ENCODE assay signal across 10 cellular contexts in the genomic region with DNA sequence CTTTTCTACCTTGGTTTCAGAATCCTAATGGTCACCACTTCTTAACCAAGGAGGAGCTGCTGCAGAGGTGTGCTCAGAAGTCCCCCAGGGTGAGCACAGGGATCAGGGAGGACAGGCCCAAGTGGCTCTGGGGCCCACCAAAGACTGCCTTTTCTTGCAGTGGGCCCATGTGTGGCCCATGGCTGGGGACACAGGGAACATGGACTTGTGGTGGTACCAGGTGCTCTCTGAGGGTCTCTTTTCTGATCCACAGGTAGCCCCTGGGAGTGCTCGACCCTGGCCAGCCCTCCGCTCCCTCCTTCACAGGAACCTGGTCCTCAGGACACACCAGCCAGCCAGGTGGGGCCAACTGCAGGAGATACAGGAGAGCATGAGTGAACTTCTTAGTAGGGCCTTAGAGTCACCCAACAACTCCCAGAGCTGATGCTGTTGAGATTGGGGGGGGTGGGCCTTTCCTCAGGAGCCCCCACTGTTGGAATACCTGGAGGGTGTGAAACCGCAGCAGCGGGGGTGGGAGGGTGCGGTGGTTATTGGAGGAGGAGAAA. TPM values are rescaled to one million over a fixed set of nuclear protein-coding genes. Genes with fewer than 3 reads are reported as not detected.
DNase-seq lines count a peak whose midpoint lies in the region; ATAC-seq and TF ChIP-seq lines count a peak whose summit lies in the region.
"Had no signal": no experiment of that assay in that cellular context is flagged by ENCODE, and none has a peak within 500 bp of the region (broad histone marks: within the 10 kb centered on the region; RNA-seq: fewer than 3 reads in every experiment).

No MANE protein-coding gene starts in this region.

- H3K27ac ChIP-seq in spleen, result peak overlapping the region in 4 of 8 donors; percentile 20 to 99 (median 96)

- H3K36me3 ChIP-seq in spleen, result peaks cover 5 to 58% (median 55%) of the 10 kb centered on the region in 6 donors

- intact Hi-C loops in spleen (cut with DNase I; ENCODE audit: low total_unique reads), result no loop called here

- no peak for DNase-seq in activated CD8-positive, alpha-beta memory T cell treated with anti-CD3 and anti-CD28 coated beads, Interleukin-2, amount 10 ng/mL, durations not matched to agents 7 days and 5 days
- no peak for DNase-seq in activated CD8-positive, alpha-beta memory T cell treated with anti-CD3 and anti-CD28 coated beads, Interleukin-2, amount 50 U/mL, for 4 hours
- DNase-seq in T-cell (no peak), fibroblast of the aortic adventitia (ENCODE audit: low read depth) (no peak), spleen (peak; percentile 76), HCEC 1CT (no peak)
- no peak for DNase-seq in stimulated activated CD4-positive, alpha-beta T cell treated with anti-CD3 and anti-CD28 coated beads, Interleukin-2, amount 100 ng/mL, for 48 hours
- DNase-seq: NCI-H226 had no signal

- no peaks in the 10 kb centered on the region for H3K27me3 ChIP-seq in spleen (replicated peaks in 1 of 7)

- peak overlapping the region; percentile 35 for H3K27ac Mint-ChIP-seq in activated CD8-positive, alpha-beta memory T cell treated with anti-CD3 and anti-CD28 coated beads, Interleukin-2, amount 10 ng/mL, durations not matched to agents 7 days and 5 days
- no peak overlapping the region for H3K27ac Mint-ChIP-seq in T-cell

- H3K4me3 ChIP-seq in fibroblast of the aortic adventitia (ENCODE audit: low read depth, low read length), result peak overlapping the region; percentile 93
- peak overlapping the region in 1 of 8 donors; percentile 99 for H3K4me3 ChIP-seq in spleen

- POLR2A ChIA-PET in T-cell (lab: Charles Lee), result no interaction called here

- no peaks in the 10 kb centered on the region for H3K9me3 ChIP-seq in spleen

- H3K4me1 ChIP-seq in spleen, result peaks cover 15 to 64% (median 47%) of the 10 kb centered on the region in 6 donors

- no peaks in the 10 kb centered on the region for H3K9me3 Mint-ChIP-seq in activated CD8-positive, alpha-beta memory T cell treated with anti-CD3 and anti-CD28 coated beads, Interleukin-2, amount 10 ng/mL, durations not matched to agents 7 days and 5 days (ENCODE audit: low read depth)
- H3K9me3 Mint-ChIP-seq in T-cell, result no peaks in the 10 kb centered on the region

- H3K4me3 Mint-ChIP-seq in activated CD8-positive, alpha-beta memory T cell treated with anti-CD3 and anti-CD28 coated beads, Interleukin-2, amount 10 ng/mL, durations not matched to agents 7 days and 5 days, result peak overlapping the region; percentile 53
- H3K4me3 Mint-ChIP-seq in T-cell, result peak overlapping the region; percentile 92 to 97 (median 97)

- ATAC-seq in activated CD8-positive, alpha-beta memory T cell treated with anti-CD3 and anti-CD28 coated beads, Interleukin-2, amount 10 ng/mL, durations not matched to agents 7 days and 5 days, result no peak
- ATAC-seq in T-cell (replicated peaks in 1 of 4) (no peak), HG02588 (IDR thresholded peaks at IDR 0.05; ENCODE audit: unreplicated experiment) (no peak)

- H3K36me3 Mint-ChIP-seq in activated CD8-positive, alpha-beta memory T cell treated with anti-CD3 and anti-CD28 coated beads, Interleukin-2, amount 10 ng/mL, durations not matched to agents 7 days and 5 days, result peaks cover 36% of the 10 kb centered on the region
- peaks cover 15% of the 10 kb centered on the region for H3K36me3 Mint-ChIP-seq in T-cell

- peaks cover 27% of the 10 kb centered on the region for H3K4me1 Mint-ChIP-seq in activated CD8-positive, alpha-beta memory T cell treated with anti-CD3 and anti-CD28 coated beads, Interleukin-2, amount 10 ng/mL, durations not matched to agents 7 days and 5 days
- peaks cover 32 to 35% (median 33%) of the 10 kb centered on the region in 3 donors for H3K4me1 Mint-ChIP-seq in T-cell

- TF ChIP-seq POLR2A in spleen (IDR thresholded peaks at IDR 0.05), result no peak

- WGBS in spleen, 5 donors, result 76 to 96% (median 83%) methylated on average over 4 to 5 of the region's 5 CpGs

- H3K27me3 Mint-ChIP-seq in activated CD8-positive, alpha-beta memory T cell treated with anti-CD3 and anti-CD28 coated beads, Interleukin-2, amount 10 ng/mL, durations not matched to agents 7 days and 5 days, result no peaks in the 10 kb centered on the region
- no peaks in the 10 kb centered on the region for H3K27me3 Mint-ChIP-seq in T-cell

- CTCF ChIA-PET in activated CD8-positive, alpha-beta memory T cell treated with anti-CD3 and anti-CD28 coated beads, Interleukin-2, amount 10 ng/mL, durations not matched to agents 7 days and 5 days (lab: Charles Lee), result interaction anchor here (1.4 to 27.4 kb wide), 4 partner anchors 9 to 183 kb away, joined by 3 to 710 read pairs (median 44); partner anchors contain the start of genes CCDC85B, CTSW, EFEMP2 and FIBP
- CTCF ChIA-PET in T-cell (lab: Charles Lee), result no interaction called here

- TF ChIP-seq CTCF in fibroblast of the aortic adventitia (IDR thresholded peaks at IDR 0.05; ENCODE audit: insufficient read depth, low read length) (no peak), spleen (IDR thresholded peaks at IDR 0.05 in 8 of 11, conservative IDR thresholded peaks at IDR 0.05 in 3 of 11) (no peak)

RNA-seq across cellular contexts. Expression of gene MUS81, which starts 2.0 kb away (rescaled TPM):
- total RNA-seq in activated CD8-positive, alpha-beta memory T cell treated with anti-CD3 and anti-CD28 coated beads, Interleukin-2, amount 10 ng/mL, durations not matched to agents 7 days and 5 days, result 100 to 1,000 TPM; 106 to 125 TPM
- total RNA-seq in T-cell, result 100 to 1,000 TPM in 2 of 5 donors, 10 to 100 TPM in 3; 55.5 to 118 (median 95.6) TPM
- 26.3 and 31.8 TPM in 2 replicates for total RNA-seq in fibroblast of the aortic adventitia (ENCODE audit: low replicate concordance)
- total RNA-seq in spleen, result 10 to 100 TPM; 54.8 to 77.3 (median 65.5) TPM
- polyA plus RNA-seq in spleen, result 10 to 100 TPM; 71.2 to 93.5 (median 89.5) TPM

RNA-seq across cellular contexts. Expression of gene CFL1, which starts 4.3 kb away (rescaled TPM):
- 1,000 to 10,000 TPM; 1,745 to 1,753 TPM for total RNA-seq in activated CD8-positive, alpha-beta memory T cell treated with anti-CD3 and anti-CD28 coated beads, Interleukin-2, amount 10 ng/mL, durations not matched to agents 7 days and 5 days
- total RNA-seq in T-cell (100 to 1,000 TPM; 584 to 761 (median 636) TPM), fibroblast of the aortic adventitia (ENCODE audit: low replicate concordance) (673 and 713 TPM in 2 replicates), spleen (1,000 to 10,000 TPM in 2 of 7 donors, 100 to 1,000 TPM in 5; 666 to 1,219 (median 868) TPM)
- 100 to 1,000 TPM; 562 to 869 (median 862) TPM for polyA plus RNA-seq in spleen

RNA-seq across cellular contexts. Expression of gene EFEMP2, which starts 10.3 kb away (rescaled TPM):
- total RNA-seq in activated CD8-positive, alpha-beta memory T cell treated with anti-CD3 and anti-CD28 coated beads, Interleukin-2, amount 10 ng/mL, durations not matched to agents 7 days and 5 days, result 10 to 100 TPM in 1 of 2 experiments, 1 to 10 TPM in 1; 7.1 to 13.4 TPM
- total RNA-seq in T-cell (10 to 100 TPM in 3 of 5 donors, 1 to 10 TPM in 2; 7.0 to 14.1 (median 10.2) TPM), fibroblast of the aortic adventitia (ENCODE audit: low replicate concordance) (57.3 and 105 TPM in 2 replicates), spleen (10 to 100 TPM; 21.0 to 53.5 (median 38.4) TPM)
- 10 to 100 TPM; 22.5 to 39.1 (median 31.4) TPM for polyA plus RNA-seq in spleen

RNA-seq across cellular contexts. Expression of gene CTSW, which starts 17.4 kb away (rescaled TPM):
- 100 to 1,000 TPM; 268 to 339 TPM for total RNA-seq in activated CD8-positive, alpha-beta memory T cell treated with anti-CD3 and anti-CD28 coated beads, Interleukin-2, amount 10 ng/mL, durations not matched to agents 7 days and 5 days
- total RNA-seq in T-cell, result 100 to 1,000 TPM in 1 of 5 donors, 10 to 100 TPM in 4; 45.3 to 127 (median 66.4) TPM
- total RNA-seq in fibroblast of the aortic adventitia (ENCODE audit: low replicate concordance), result not detected in 2 replicates
- total RNA-seq in spleen, result 10 to 100 TPM; 18.8 to 38.2 (median 29.5) TPM
- polyA plus RNA-seq in spleen, result 10 to 100 TPM in 2 of 3 donors, 1 to 10 TPM in 1; 5.6 to 13.2 (median 10.8) TPM
- total RNA-seq: H4 had no signal

RNA-seq across cellular contexts. Expression of gene FIBP, which starts 26.0 kb away (rescaled TPM):
- total RNA-seq in activated CD8-positive, alpha-beta memory T cell treated with anti-CD3 and anti-CD28 coated beads, Interleukin-2, amount 10 ng/mL, durations not matched to agents 7 days and 5 days, result 100 to 1,000 TPM; 100 to 122 TPM
- 10 to 100 TPM; 30.2 to 47.1 (median 39.2) TPM for total RNA-seq in T-cell
- total RNA-seq in fibroblast of the aortic adventitia (ENCODE audit: low replicate concordance), result 71.7 and 157 TPM in 2 replicates
- 10 to 100 TPM; 52.3 to 79.0 (median 64.9) TPM for total RNA-seq in spleen
- polyA plus RNA-seq in spleen, result 10 to 100 TPM; 61.9 to 66.3 (median 62.3) TPM
